ENCODE assay signal across 15 cellular contexts in genomic region chr17:69764137-69764536, GRCh38.
"Had no signal": no experiment of that assay in that cellular context is flagged by ENCODE, and none has a peak within 500 bp of the region (broad histone marks: within the 10 kb centered on the region; RNA-seq: fewer than 3 reads in every experiment).

No MANE protein-coding gene starts in this region.

- ATAC-seq: activated CD8-positive, alpha-beta T cell treated with anti-CD3 and anti-CD28 coated beads, Interleukin-2, amount 10 ng/mL, durations not matched to agents 7 days and 5 days; effector memory CD8-positive, alpha-beta T cell; heart left ventricle had no signal

- H3K36me3 ChIP-seq: heart left ventricle, left ventricle myocardium inferior, neural progenitor cell, stomach, thoracic aorta, uterus had no signal

- H3K9me3 ChIP-seq: heart left ventricle, left ventricle myocardium inferior, stomach, thoracic aorta, uterus had no signal

- H3K27ac ChIP-seq: heart left ventricle, left ventricle myocardium inferior, neural progenitor cell, parathyroid adenoma, stomach, thoracic aorta, uterus had no signal

- H3K4me1 ChIP-seq: left ventricle myocardium inferior, neural progenitor cell, parathyroid adenoma, uterus had no signal

- H3K36me3 Mint-ChIP-seq: neural progenitor cell had no signal

- H3K4me2 ChIP-seq: neural progenitor cell had no signal

- H3K9me3 Mint-ChIP-seq: dendritic cell treated with granulocyte-macrophage colony-stimulating factor and Interleukin-4, amounts not matched to agents 40 ng/mL and 50 ng/mL, for 4 days; neural progenitor cell had no signal

- H3K9ac ChIP-seq: neural progenitor cell, parathyroid adenoma had no signal

- H3K27ac Mint-ChIP-seq: activated CD8-positive, alpha-beta T cell treated with anti-CD3 and anti-CD28 coated beads, Interleukin-2, amount 10 ng/mL, durations not matched to agents 7 days and 5 days; activated T-helper 1 cell treated with anti-CD3 and anti-CD28 coated beads, Interleukin-12 subunit alpha, Interleukin-12 subunit beta, Interleukin-2, Interleukin-4 antibody, amounts not matched to agents 30 ng/mL and 10 ng/mL and 1 ng/mL, durations not matched to agents 14 hours and 24 hours and 36 hours; dendritic cell treated with granulocyte-macrophage colony-stimulating factor and Interleukin-4, amounts not matched to agents 40 ng/mL and 50 ng/mL, for 4 days; effector memory CD8-positive, alpha-beta T cell; neural progenitor cell had no signal

- H3K27me3 Mint-ChIP-seq: effector memory CD8-positive, alpha-beta T cell had no signal

- H3K4me3 Mint-ChIP-seq: activated CD8-positive, alpha-beta T cell treated with anti-CD3 and anti-CD28 coated beads, Interleukin-2, amount 10 ng/mL, durations not matched to agents 7 days and 5 days; activated T-helper 1 cell treated with anti-CD3 and anti-CD28 coated beads, Interleukin-12 subunit alpha, Interleukin-12 subunit beta, Interleukin-2, Interleukin-4 antibody, amounts not matched to agents 30 ng/mL and 10 ng/mL and 1 ng/mL, durations not matched to agents 14 hours and 24 hours and 36 hours; dendritic cell treated with granulocyte-macrophage colony-stimulating factor and Interleukin-4, amounts not matched to agents 40 ng/mL and 50 ng/mL, for 4 days; effector memory CD8-positive, alpha-beta T cell; neural progenitor cell had no signal

- DNase-seq: activated CD4-positive, alpha-beta T cell treated with anti-CD3 and anti-CD28 coated beads for 48 hours; activated CD8-positive, alpha-beta T cell treated with anti-CD3 and anti-CD28 coated beads, Interleukin-2, amount 10 ng/mL, durations not matched to agents 7 days and 5 days; activated naive CD4-positive, alpha-beta T cell; effector memory CD8-positive, alpha-beta T cell; heart left ventricle; left ventricle myocardium inferior; stimulated activated CD4-positive, alpha-beta T cell treated with anti-CD3 and anti-CD28 coated beads, Interleukin-15, amount 100 ng/mL, for 24 hours; stimulated activated CD4-positive, alpha-beta T cell treated with anti-CD3 and anti-CD28 coated beads, Interleukin-4, amount 100 ng/mL, for 24 hours; stomach; uterus had no signal

- H3K27me3 ChIP-seq: heart left ventricle, neural progenitor cell, stomach, uterus had no signal

- H3K4me3 ChIP-seq: heart left ventricle, left ventricle myocardium inferior, neural progenitor cell, stomach, thoracic aorta, uterus had no signal

- H2AFZ ChIP-seq: neural progenitor cell, parathyroid adenoma had no signal
